Comparison of ENCODE assay signal across 14 cellular contexts in genomic region chr7:102991077-102991539, GRCh38.
DNase-seq lines count a peak whose midpoint lies in the region; ATAC-seq and TF ChIP-seq lines count a peak whose summit lies in the region.
"Had no signal": no experiment of that assay in that cellular context is flagged by ENCODE, and none has a peak within 500 bp of the region (broad histone marks: within the 10 kb centered on the region; RNA-seq: fewer than 3 reads in every experiment).

No MANE protein-coding gene starts in this region.

- no peaks in the 10 kb centered on the region for H3K36me3 Mint-ChIP-seq in activated CD4-positive, alpha-beta T cell treated with anti-CD3 and anti-CD28 coated beads, Interleukin-2, amount 10 ng/mL, durations not matched to agents 7 days and 5 days (ENCODE audit: low read depth)

- no peak overlapping the region for H3K4me3 ChIP-seq in colonic mucosa
- no peak overlapping the region for H3K4me3 ChIP-seq in skeletal muscle satellite cell (ENCODE audit: low read length)
- H3K4me3 ChIP-seq: ovary had no signal

- H3K27ac ChIP-seq in colonic mucosa, result peak overlapping the region; percentile 68
- H3K27ac ChIP-seq: foreskin keratinocyte had no signal

- H3K9me3 Mint-ChIP-seq in activated CD4-positive, alpha-beta T cell treated with anti-CD3 and anti-CD28 coated beads, Interleukin-2, amount 10 ng/mL, durations not matched to agents 7 days and 5 days, result no peaks in the 10 kb centered on the region

- no peaks in the 10 kb centered on the region for H3K27me3 Mint-ChIP-seq in activated CD4-positive, alpha-beta T cell treated with anti-CD3 and anti-CD28 coated beads, Interleukin-2, amount 10 ng/mL, durations not matched to agents 7 days and 5 days

- no peaks in the 10 kb centered on the region for H3K36me3 ChIP-seq in colonic mucosa
- H3K36me3 ChIP-seq in skeletal muscle satellite cell (ENCODE audit: insufficient read depth, low read length), result no peaks in the 10 kb centered on the region
- H3K36me3 ChIP-seq: ovary had no signal

- POLR2A ChIA-PET in activated CD4-positive, alpha-beta T cell treated with anti-CD3 and anti-CD28 coated beads, Interleukin-2, amount 10 ng/mL, durations not matched to agents 7 days and 5 days (lab: Charles Lee), result no interaction called here

- H3K27ac Mint-ChIP-seq in activated CD4-positive, alpha-beta T cell treated with anti-CD3 and anti-CD28 coated beads, Interleukin-2, amount 10 ng/mL, durations not matched to agents 7 days and 5 days, result no peak overlapping the region

- CTCF ChIA-PET in activated CD4-positive, alpha-beta T cell treated with anti-CD3 and anti-CD28 coated beads, Interleukin-2, amount 10 ng/mL, durations not matched to agents 7 days and 5 days (lab: Charles Lee), result no interaction called here

- DNase-seq in Daoy (ENCODE audit: low read depth), result peak; percentile 30
- peak; percentile 24 for DNase-seq in OCI-M1 (lab: John Stamatoyannopoulos, UW)
- no peak for DNase-seq in colonic mucosa
- no peak for DNase-seq in activated naive CD4-positive, alpha-beta T cell (lab: John Stamatoyannopoulos, UW)
- no peak for DNase-seq in activated CD4-positive, alpha-beta T cell treated with anti-CD3 and anti-CD28 coated beads, Interleukin-2, amount 10 ng/mL, durations not matched to agents 7 days and 5 days
- DNase-seq: activated CD4-positive, alpha-beta T cell treated with anti-CD3 and anti-CD28 coated beads, Interleukin-2, amount 50 U/mL, for 4 hours; DND-41; midbrain; NCI-H2107; ovary had no signal

- TF ChIP-seq CTCF in colonic mucosa (IDR thresholded peaks at IDR 0.05), result no peak

- no peak for ATAC-seq in HG03342 (IDR thresholded peaks at IDR 0.05; ENCODE audit: unreplicated experiment)
- no peak for ATAC-seq in HG03135 (IDR thresholded peaks at IDR 0.05; ENCODE audit: unreplicated experiment)

- peak overlapping the region; percentile 46 for H3K4me2 ChIP-seq in skeletal muscle satellite cell (ENCODE audit: low read length)

- intact Hi-C loops in colonic mucosa (cut with DNase I), result no loop called here

- H3K4me1 Mint-ChIP-seq in activated CD4-positive, alpha-beta T cell treated with anti-CD3 and anti-CD28 coated beads, Interleukin-2, amount 10 ng/mL, durations not matched to agents 7 days and 5 days, result peaks cover 2% of the 10 kb centered on the region

- no peak overlapping the region for H3K4me3 Mint-ChIP-seq in activated CD4-positive, alpha-beta T cell treated with anti-CD3 and anti-CD28 coated beads, Interleukin-2, amount 10 ng/mL, durations not matched to agents 7 days and 5 days

- H3K27me3 ChIP-seq in colonic mucosa (no peaks in the 10 kb centered on the region), skeletal muscle satellite cell (ENCODE audit: control insufficient read depth, insufficient read depth, low read length) (no peaks in the 10 kb centered on the region)
- H3K27me3 ChIP-seq: foreskin keratinocyte, ovary had no signal

- H3K9ac ChIP-seq in colonic mucosa (ENCODE audit: low read depth in 2 of 2, low read length in 2 of 2), result no peak overlapping the region
- no peak overlapping the region for H3K9ac ChIP-seq in skeletal muscle satellite cell (ENCODE audit: low read depth, low read length)

- H3K9me3 ChIP-seq in colonic mucosa (no peaks in the 10 kb centered on the region), skeletal muscle satellite cell (replicated peaks; ENCODE audit: low read length) (no peaks in the 10 kb centered on the region)
- H3K9me3 ChIP-seq: ovary had no signal

- H3K4me1 ChIP-seq in colonic mucosa (peaks cover 12% of the 10 kb centered on the region), skeletal muscle satellite cell (ENCODE audit: control insufficient read depth, insufficient read depth, low read length) (peaks cover 54% of the 10 kb centered on the region)

Comparison
In these comparisons a context has a peak if more than half of its experiments do, and no peak if none do; other contexts are left out.
1. DNase-seq: peak in Daoy (single experiment) and OCI-M1 (single experiment); none in colonic mucosa (single experiment), activated naive CD4-positive, alpha-beta T cell (0 of 4) and activated CD4-positive, alpha-beta T cell treated with anti-CD3 and anti-CD28 coated beads, Interleukin-2, amount 10 ng/mL, durations not matched to agents 7 days and 5 days (single experiment).